Comparison of ENCODE assay signal across 22 cellular contexts in the genomic region with DNA sequence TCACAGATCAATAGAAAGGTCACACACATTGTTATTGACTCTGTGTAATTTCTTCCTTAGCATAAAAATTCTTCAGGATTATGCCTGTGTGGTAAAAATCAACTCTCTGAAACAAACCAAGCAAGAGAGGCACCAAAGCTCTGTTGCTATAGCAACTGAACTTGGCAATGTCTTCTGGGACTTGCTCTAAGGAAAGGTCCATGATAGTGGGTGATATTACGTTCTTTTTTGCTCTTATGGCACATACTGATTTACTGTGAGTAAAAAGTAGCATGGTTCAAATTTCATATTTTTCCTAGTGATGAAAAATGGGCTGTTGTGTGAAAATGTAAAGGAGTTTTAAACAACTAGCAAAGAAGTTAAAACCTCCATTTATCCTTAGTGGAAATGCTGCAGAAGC.
DNase-seq lines count a peak whose midpoint lies in the region; ATAC-seq lines count a peak whose summit lies in the region.
"Had no signal": no experiment of that assay in that cellular context is flagged by ENCODE, and none has a peak within 500 bp of the region (broad histone marks: within the 10 kb centered on the region; RNA-seq: fewer than 3 reads in every experiment).

No MANE protein-coding gene starts in this region.

- H3K4me1 Mint-ChIP-seq in natural killer cell treated with Interleukin-12 subunit alpha and Interleukin-12 subunit beta and Interleukin-15 and Interleukin-18, amount 100 ng/mL, for 72 hours (ENCODE audit: low read depth in 2 of 2), result no peaks in the 10 kb centered on the region
- H3K4me1 Mint-ChIP-seq: CD8-positive, alpha-beta memory T cell; H9 had no signal

- no peaks in the 10 kb centered on the region for H3K27me3 Mint-ChIP-seq in natural killer cell treated with Interleukin-12 subunit alpha and Interleukin-12 subunit beta and Interleukin-15 and Interleukin-18, amount 100 ng/mL, for 72 hours

- H3K27ac Mint-ChIP-seq in natural killer cell treated with Interleukin-12 subunit alpha and Interleukin-12 subunit beta and Interleukin-15 and Interleukin-18, amount 100 ng/mL, for 72 hours, result no peak overlapping the region
- H3K27ac Mint-ChIP-seq: CD8-positive, alpha-beta memory T cell; H9; HFFc6 had no signal

- H3K9me3 Mint-ChIP-seq in natural killer cell treated with Interleukin-12 subunit alpha and Interleukin-12 subunit beta and Interleukin-15 and Interleukin-18, amount 100 ng/mL, for 72 hours, result no peaks in the 10 kb centered on the region
- H3K9me3 Mint-ChIP-seq: CD8-positive, alpha-beta memory T cell; H9 had no signal

- DNase-seq in NCI-H2227 (lab: John Stamatoyannopoulos, UW; ENCODE audit: unreplicated experiment) (peak; percentile 42), NCI-H2227 treated with DMSO at 0.1 percent for 48 hours (lab: John Stamatoyannopoulos, UW) (no peak), astrocyte of the hippocampus (ENCODE audit: low read depth, low spot score) (peak; percentile 23), middle frontal gyrus (ENCODE audit: extremely low spot score, low spot score) (peak; percentile 69), NCI-H1436 (lab: John Stamatoyannopoulos, UW) (no peak), MV-4-11 (lab: John Stamatoyannopoulos, UW) (no peak)
- no peak for DNase-seq in stimulated activated CD4-positive, alpha-beta T cell treated with anti-CD3 and anti-CD28 coated beads, Interleukin-4, amount 100 ng/mL, for 1 hour
- DNase-seq in natural killer cell treated with Interleukin-12 subunit alpha and Interleukin-12 subunit beta and Interleukin-15 and Interleukin-18, amount 100 ng/mL, for 72 hours (ENCODE audit: low spot score), result no peak
- DNase-seq: AML-193; CD8-positive, alpha-beta memory T cell; DND-41; H9; HFFc6; MM.1S; NCI-H1092; NCI-H146; NCI-H2029; NCI-H2171 treated with DMSO at 0.1 percent for 48 hours; NCI-H774; NK-92 treated with Interleukin-12 subunit alpha and Interleukin-12 subunit beta, amount 100 ng/mL, for 24 hours; SHP77 treated with DMSO at 0.1 percent for 48 hours; SW 1271 had no signal

- H3K36me3 Mint-ChIP-seq in natural killer cell treated with Interleukin-12 subunit alpha and Interleukin-12 subunit beta and Interleukin-15 and Interleukin-18, amount 100 ng/mL, for 72 hours, result no peaks in the 10 kb centered on the region
- H3K36me3 Mint-ChIP-seq: CD8-positive, alpha-beta memory T cell had no signal

- no peak for ATAC-seq in natural killer cell treated with Interleukin-12 subunit alpha and Interleukin-12 subunit beta and Interleukin-15 and Interleukin-18, amount 100 ng/mL, for 72 hours

- no peak overlapping the region for H3K4me3 Mint-ChIP-seq in natural killer cell treated with Interleukin-12 subunit alpha and Interleukin-12 subunit beta and Interleukin-15 and Interleukin-18, amount 100 ng/mL, for 72 hours
- H3K4me3 Mint-ChIP-seq: CD8-positive, alpha-beta memory T cell; H9; HFFc6 had no signal

Comparison
In these comparisons a context has a peak if more than half of its experiments do, and no peak if none do; other contexts are left out.
1. DNase-seq: peak in NCI-H2227 (single experiment), astrocyte of the hippocampus (single experiment) and middle frontal gyrus (single experiment); none in NCI-H2227 treated with DMSO at 0.1 percent for 48 hours (single experiment), stimulated activated CD4-positive, alpha-beta T cell treated with anti-CD3 and anti-CD28 coated beads, Interleukin-4, amount 100 ng/mL, for 1 hour (single experiment), NCI-H1436 (single experiment), MV-4-11 (single experiment) and natural killer cell treated with Interleukin-12 subunit alpha and Interleukin-12 subunit beta and Interleukin-15 and Interleukin-18, amount 100 ng/mL, for 72 hours (single experiment).